ENCODE assay signal across 33 cellular contexts in genomic region chr12:82209533-82209932, GRCh38.
"Had no signal": no experiment of that assay in that cellular context is flagged by ENCODE, and none has a peak within 500 bp of the region (broad histone marks: within the 10 kb centered on the region; RNA-seq: fewer than 3 reads in every experiment).

No MANE protein-coding gene starts in this region.

- H3K4me1 ChIP-seq: SJCRH30 had no signal

- H3K9ac ChIP-seq: KMS-11 had no signal

- H3K27ac ChIP-seq: KMS-11, PC-9, RWPE1, SJCRH30, SK-N-MC had no signal

- DNase-seq: Kasumi-1, MG63, NCI-H1048, NCI-H1092 treated with DMSO at 0.1 percent for 48 hours, NCI-H1105 treated with DMSO at 0.1 percent for 48 hours, NCI-H1417, NCI-H1436, NCI-H146, NCI-H1694, NCI-H187, NCI-H1930, NCI-H2029 treated with DMSO at 0.1 percent for 48 hours, NCI-H2081 treated with DMSO at 0.1 percent for 48 hours, NCI-H2107, NCI-H2171, NCI-H226, NCI-H446 treated with DMSO at 0.1 percent for 48 hours, NCI-H510A, NCI-H524, NCI-H526, NCI-H69, NCI-H748 treated with DMSO at 0.1 percent for 48 hours, NCI-H82, PC-9, SHP77, SIG-M5, SJCRH30 had no signal

- H3K27me3 ChIP-seq: MG63, SJCRH30 had no signal

- H3K4me2 ChIP-seq: KMS-11, PC-9 had no signal

- H3K36me3 ChIP-seq: MG63, SJCRH30 had no signal

- H2AFZ ChIP-seq: PC-9 had no signal

- H3K9me3 ChIP-seq: MG63, SJCRH30 had no signal

- ATAC-seq: Panc1, Right ventricle myocardium inferior, SK-N-SH treated with all-trans-retinoic acid at 6 μM for 48 hours had no signal

- H3K4me3 ChIP-seq: MG63, PC-9, SJCRH30, SK-N-MC had no signal
